ENCODE assay signal across 30 cellular contexts in the genomic region with DNA sequence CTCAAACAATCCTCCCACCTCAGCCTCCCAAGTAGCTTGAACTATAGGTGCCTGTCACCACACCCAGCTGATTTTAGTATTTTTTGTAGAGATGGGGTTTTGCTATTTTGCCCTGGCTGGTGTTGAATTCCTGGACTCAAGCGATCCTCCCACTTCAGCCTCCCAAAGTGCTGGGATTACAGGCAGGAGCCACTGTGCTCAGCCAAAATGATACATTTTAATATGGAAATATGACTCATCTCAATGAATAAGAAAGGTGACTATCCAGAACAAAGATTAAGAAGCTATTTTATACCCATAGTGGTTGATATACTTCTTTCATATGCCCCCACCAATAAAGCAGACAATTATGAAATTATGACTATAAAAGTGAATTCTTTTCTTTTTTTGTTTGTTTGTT.
"Had no signal": no experiment of that assay in that cellular context is flagged by ENCODE, and none has a peak within 500 bp of the region (broad histone marks: within the 10 kb centered on the region; RNA-seq: fewer than 3 reads in every experiment).

No MANE protein-coding gene starts in this region.

- FAIRE-seq: astrocyte had no signal

- DNase-seq: activated B cell treated with CpG ODN at 0.5 μM for 24 hours; activated CD4-positive, alpha-beta T cell treated with anti-CD3 and anti-CD28 coated beads for 48 hours; activated CD4-positive, alpha-beta T cell treated with anti-CD3 and anti-CD28 coated beads, Interleukin-2, amount 50 U/mL, for 1 hour; activated CD4-positive, alpha-beta T cell treated with anti-CD3 and anti-CD28 coated beads, Interleukin-2, amount 50 U/mL, for 48 hours; activated CD8-positive, alpha-beta memory T cell treated with anti-CD3 and anti-CD28 coated beads for 24 hours; activated CD8-positive, alpha-beta T cell treated with anti-CD3 and anti-CD28 coated beads for 36 hours; activated effector memory CD4-positive, alpha-beta T cell treated with Interleukin-2 at 50 U/mL for 16 hours; activated gamma-delta T cell treated with Interleukin-2 at 50 U/mL for 16 hours; activated naive CD4-positive, alpha-beta T cell treated with anti-CD3 and anti-CD28 coated beads, Interleukin-2, amount 50 U/mL, for 16 hours; activated naive CD4-positive, alpha-beta T cell treated with Interleukin-2 at 50 U/mL for 16 hours; activated T-cell treated with anti-CD3 and anti-CD28 coated beads, Interleukin-2, amount 50 U/mL, for 4 hours; amniotic stem cell; anterior cingulate cortex; brain microvascular endothelial cell; caudate nucleus; cortex of kidney; dermis blood vessel endothelial cell; effector CD4-positive, alpha-beta T cell; effector memory CD8-positive, alpha-beta T cell; erythroblast; head of caudate nucleus; T1000; WERI-Rb-1 had no signal

- H3K27ac Mint-ChIP-seq: activated B cell treated with CpG ODN at 0.5 μM for 24 hours; activated CD8-positive, alpha-beta T cell treated with anti-CD3 and anti-CD28 coated beads for 36 hours; activated naive CD8-positive, alpha-beta T cell; activated T-helper 17 cell treated with anti-CD3 and anti-CD28 coated beads, Interleukin-2, amount 50 U/mL, for 72 hours; effector memory CD8-positive, alpha-beta T cell; T-helper 1 cell treated with Interleukin-12 subunit alpha and Interleukin-12 subunit beta and Interleukin-4 antibody, amounts not matched to agents 30 μg/mL and 1 μg/mL, for 36 hours; T-helper 2 cell treated with Interferon-gamma antibody and Interleukin-4, amounts not matched to agents 5 μg/mL and 100 μg/mL, for 36 hours had no signal

- H3K27ac ChIP-seq: brain microvascular endothelial cell, esophagus muscularis mucosa, WERI-Rb-1 had no signal

- H3K4me3 ChIP-seq: esophagus muscularis mucosa had no signal

- H3K27me3 ChIP-seq: brain microvascular endothelial cell, esophagus muscularis mucosa had no signal

- H3K36me3 ChIP-seq: brain microvascular endothelial cell, WERI-Rb-1 had no signal

- H3K4me3 Mint-ChIP-seq: activated B cell treated with CpG ODN at 0.5 μM for 24 hours; activated CD8-positive, alpha-beta T cell treated with anti-CD3 and anti-CD28 coated beads for 36 hours; activated naive CD8-positive, alpha-beta T cell; activated T-cell treated with anti-CD3 and anti-CD28 coated beads, Interleukin-2, amount 50 U/mL, for 4 hours; activated T-helper 17 cell treated with anti-CD3 and anti-CD28 coated beads, Interleukin-2, amount 50 U/mL, for 72 hours; effector memory CD8-positive, alpha-beta T cell; T-helper 1 cell treated with Interleukin-12 subunit alpha and Interleukin-12 subunit beta and Interleukin-4 antibody, amounts not matched to agents 30 μg/mL and 1 μg/mL, for 36 hours; T-helper 2 cell treated with Interferon-gamma antibody and Interleukin-4, amounts not matched to agents 5 μg/mL and 100 μg/mL, for 36 hours had no signal

- H3K27me3 Mint-ChIP-seq: activated B cell treated with CpG ODN at 0.5 μM for 24 hours; activated CD8-positive, alpha-beta T cell treated with anti-CD3 and anti-CD28 coated beads for 36 hours; effector memory CD8-positive, alpha-beta T cell had no signal

- ATAC-seq: activated CD4-positive, CD25-positive, alpha-beta regulatory T cell treated with anti-CD3 and anti-CD28 coated beads, Interleukin-2, amount 50 U/mL, for 24 hours; activated CD8-positive, alpha-beta T cell treated with anti-CD3 and anti-CD28 coated beads for 36 hours; activated T-cell treated with anti-CD3 and anti-CD28 coated beads, Interleukin-2, amount 50 U/mL, for 4 hours; activated T-helper 17 cell treated with anti-CD3 and anti-CD28 coated beads, Interleukin-2, amount 50 U/mL, for 72 hours; effector memory CD8-positive, alpha-beta T cell had no signal

- H3K4me1 Mint-ChIP-seq: activated B cell treated with CpG ODN at 0.5 μM for 24 hours; activated T-helper 17 cell treated with anti-CD3 and anti-CD28 coated beads, Interleukin-2, amount 50 U/mL, for 72 hours had no signal

- H3K9me3 ChIP-seq: esophagus muscularis mucosa had no signal

- H3K36me3 Mint-ChIP-seq: activated naive CD8-positive, alpha-beta T cell had no signal
